In genomic region chr2:39913648-39914456, GRCh38 we compare ENCODE assay signal across 8 cellular contexts.
DNase-seq lines count a peak whose midpoint lies in the region; ATAC-seq, FAIRE-seq and TF ChIP-seq lines count a peak whose summit lies in the region.

No MANE protein-coding gene starts in this region.

- H3K27ac Mint-ChIP-seq in astrocyte (ENCODE audit: unreplicated experiment): no peak overlapping the region

- H3K27me3 ChIP-seq in astrocyte (ENCODE audit: insufficient read depth, low read length): no peaks in the 10 kb centered on the region

- no peaks in the 10 kb centered on the region for H3K36me3 Mint-ChIP-seq in astrocyte (ENCODE audit: low read depth, unreplicated experiment)

- no peak overlapping the region for H3K9ac ChIP-seq in astrocyte (ENCODE audit: low read length)

- H3K4me1 ChIP-seq in astrocyte (ENCODE audit: insufficient read depth, low read length): no peaks in the 10 kb centered on the region

- peak overlapping the region; percentile 47 for H2AFZ ChIP-seq in astrocyte (ENCODE audit: low read depth, low read length)

- ATAC-seq in GM19324 (IDR thresholded peaks at IDR 0.05; ENCODE audit: low FRiP score, unreplicated experiment): peak; percentile 67
- ATAC-seq in HG03457 (IDR thresholded peaks at IDR 0.05; ENCODE audit: unreplicated experiment): peak; percentile 71
- ATAC-seq in stimulated activated naive CD8-positive, alpha-beta T cell treated with anti-CD3 and anti-CD28 coated beads, Interleukin-15, Interleukin-2, amounts not matched to agents 100 U/mL and 50 U/mL, for 24 hours: peak; percentile 53
- no peak for ATAC-seq in activated CD4-positive, CD25-positive, alpha-beta regulatory T cell treated with anti-CD3 and anti-CD28 coated beads, Interleukin-2, amount 50 U/mL, for 24 hours

- no peaks in the 10 kb centered on the region for H3K9me3 ChIP-seq in astrocyte (ENCODE audit: insufficient read depth, low read depth, low read length)

- H3K4me3 ChIP-seq in astrocyte (ENCODE audit: insufficient read depth, low read depth, low read length): no peak overlapping the region

- H3K79me2 ChIP-seq in astrocyte (ENCODE audit: insufficient read depth, low read length): no peaks in the 10 kb centered on the region

- no peaks in the 10 kb centered on the region for H3K27me3 Mint-ChIP-seq in astrocyte (ENCODE audit: low read depth, unreplicated experiment)

- no peak overlapping the region for H3K4me3 Mint-ChIP-seq in astrocyte (ENCODE audit: unreplicated experiment)

- H3K4me2 ChIP-seq in astrocyte (ENCODE audit: low read length): no peak overlapping the region

- H3K9me3 Mint-ChIP-seq in astrocyte (ENCODE audit: unreplicated experiment): no peaks in the 10 kb centered on the region

- H3K36me3 ChIP-seq in astrocyte (ENCODE audit: insufficient read depth, low read length): no peaks in the 10 kb centered on the region

- no peak for DNase-seq in D721Med (ENCODE audit: insufficient read length, low spot score)
- DNase-seq in NCI-H510A (lab: John Stamatoyannopoulos, UW): peak; percentile 6
- DNase-seq in astrocyte (ENCODE audit: low read depth): peak; percentile 66
- peak; percentile 51 for DNase-seq in iPS-NIHi11 (ENCODE audit: low spot score)
- no peak for DNase-seq in stimulated activated naive CD8-positive, alpha-beta T cell treated with anti-CD3 and anti-CD28 coated beads, Interleukin-15, Interleukin-2, amounts not matched to agents 100 U/mL and 50 U/mL, for 24 hours

- peak; percentile 96 for FAIRE-seq in D721Med (lab: Jason Lieb, UNC)
- FAIRE-seq in astrocyte (lab: Jason Lieb, UNC): peak; percentile 34

- peak overlapping the region; percentile 8 for H3K27ac ChIP-seq in astrocyte (ENCODE audit: low read depth, low read length)

- TF ChIP-seq CTCF in D721Med (IDR thresholded peaks at IDR 0.05; ENCODE audit: insufficient read depth, missing control alignments) (peak; percentile 90), astrocyte (IDR thresholded peaks at IDR 0.05; ENCODE audit: insufficient read depth, low read depth, low read length) (peak; percentile 91)

- H3K4me1 Mint-ChIP-seq in astrocyte (ENCODE audit: low read depth, unreplicated experiment): peaks cover 12% of the 10 kb centered on the region

- H4K20me1 ChIP-seq in astrocyte (ENCODE audit: insufficient read depth, low read length): no peaks in the 10 kb centered on the region

Comparison
In these comparisons a context has a peak if more than half of its experiments do, and no peak if none do; other contexts are left out.
1. DNase-seq: peak in NCI-H510A (single experiment), astrocyte (single experiment) and iPS-NIHi11 (single experiment); none in D721Med (single experiment) and stimulated activated naive CD8-positive, alpha-beta T cell treated with anti-CD3 and anti-CD28 coated beads, Interleukin-15, Interleukin-2, amounts not matched to agents 100 U/mL and 50 U/mL, for 24 hours (single experiment).
2. ATAC-seq: peak in GM19324 (single experiment), HG03457 (single experiment) and stimulated activated naive CD8-positive, alpha-beta T cell treated with anti-CD3 and anti-CD28 coated beads, Interleukin-15, Interleukin-2, amounts not matched to agents 100 U/mL and 50 U/mL, for 24 hours (single experiment); none in activated CD4-positive, CD25-positive, alpha-beta regulatory T cell treated with anti-CD3 and anti-CD28 coated beads, Interleukin-2, amount 50 U/mL, for 24 hours (0 of 2).